9 cellular contexts compared by ENCODE assay signal in the genomic region with DNA sequence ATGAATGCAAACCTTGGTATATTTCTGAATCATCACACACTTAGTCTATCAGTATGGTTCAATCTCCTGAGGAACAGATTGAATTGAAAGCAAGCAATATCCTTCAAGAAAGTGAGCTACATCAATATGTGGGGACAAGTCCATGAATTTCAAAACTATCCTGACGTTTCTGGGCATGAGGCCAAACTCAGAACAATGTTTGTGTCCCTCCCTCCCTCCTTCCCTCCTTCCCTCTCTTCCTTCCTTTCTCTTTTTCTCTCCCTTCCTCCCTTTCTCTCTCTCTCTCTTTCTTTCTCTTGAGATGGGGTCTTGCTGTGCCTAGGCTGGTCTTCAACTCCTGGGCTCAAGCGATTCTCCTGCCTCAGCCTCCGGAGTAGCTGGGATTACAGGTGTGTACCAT. TPM values are rescaled to one million over a fixed set of nuclear protein-coding genes. Genes with fewer than 3 reads are reported as not detected.
DNase-seq lines count a peak whose midpoint lies in the region; ATAC-seq, FAIRE-seq and TF ChIP-seq lines count a peak whose summit lies in the region.
"Had no signal": no experiment of that assay in that cellular context is flagged by ENCODE, and none has a peak within 500 bp of the region (broad histone marks: within the 10 kb centered on the region; RNA-seq: fewer than 3 reads in every experiment).

No MANE protein-coding gene starts in this region.

- intact Hi-C loops in kidney (cut with DNase I), result no loop called here

- DNase-seq in T-helper 2 cell treated with Interferon-gamma antibody and Interleukin-4, amounts not matched to agents 5 μg/mL and 100 μg/mL, for 36 hours (ENCODE audit: low spot score), result no peak
- no peak for DNase-seq in T-helper 2 cell
- peak; percentile 62 for DNase-seq in NCI-H69 (lab: John Stamatoyannopoulos, UW)
- peak; percentile 30 for DNase-seq in cerebellar cortex (ENCODE audit: low spot score)
- DNase-seq in pulmonary artery endothelial cell (ENCODE audit: low read depth, low spot score), result peak; percentile 39
- DNase-seq in kidney, result no peak
- DNase-seq in omental fat pad (ENCODE audit: low spot score), result no peak
- DNase-seq: naive B cell had no signal

- ATAC-seq in omental fat pad (ENCODE audit: low FRiP score), result no peak
- no peak for ATAC-seq in HG02981 (IDR thresholded peaks at IDR 0.05; ENCODE audit: unreplicated experiment)

- FAIRE-seq in kidney (lab: Jason Lieb, UNC), result no peak

- peak overlapping the region; percentile 78 for H3K4me3 Mint-ChIP-seq in T-helper 2 cell treated with Interferon-gamma antibody and Interleukin-4, amounts not matched to agents 5 μg/mL and 100 μg/mL, for 36 hours

- peaks cover 3% of the 10 kb centered on the region for H3K9me3 Mint-ChIP-seq in T-helper 2 cell treated with Interferon-gamma antibody and Interleukin-4, amounts not matched to agents 5 μg/mL and 100 μg/mL, for 36 hours
- H3K9me3 Mint-ChIP-seq: naive B cell had no signal

- H3K27ac Mint-ChIP-seq in T-helper 2 cell treated with Interferon-gamma antibody and Interleukin-4, amounts not matched to agents 5 μg/mL and 100 μg/mL, for 36 hours, result peak overlapping the region; percentile 84

- peaks cover 0 to 2% of the 10 kb centered on the region in 2 donors for H3K36me3 ChIP-seq in kidney (ENCODE audit: control insufficient read depth in 1 of 2, insufficient read depth in 2 of 2, low read length in 2 of 2)

- peaks cover 47% of the 10 kb centered on the region for H3K36me3 Mint-ChIP-seq in T-helper 2 cell treated with Interferon-gamma antibody and Interleukin-4, amounts not matched to agents 5 μg/mL and 100 μg/mL, for 36 hours (ENCODE audit: low read depth)

- H3K4me3 ChIP-seq in kidney (ENCODE audit: low read length in 2 of 2), result no peak overlapping the region

- TF ChIP-seq CTCF in kidney (IDR thresholded peaks at IDR 0.05; ENCODE audit: borderline replicate concordance, extremely low read depth, insufficient read depth), result no peak
- no peak for TF ChIP-seq CTCF in omental fat pad (IDR thresholded peaks at IDR 0.05)

- H3K27me3 Mint-ChIP-seq in T-helper 2 cell treated with Interferon-gamma antibody and Interleukin-4, amounts not matched to agents 5 μg/mL and 100 μg/mL, for 36 hours (ENCODE audit: low read depth), result no peaks in the 10 kb centered on the region
- H3K27me3 Mint-ChIP-seq: naive B cell had no signal

- H3K4me1 Mint-ChIP-seq in T-helper 2 cell treated with Interferon-gamma antibody and Interleukin-4, amounts not matched to agents 5 μg/mL and 100 μg/mL, for 36 hours (ENCODE audit: low read depth), result peaks cover 58% of the 10 kb centered on the region

- no peaks in the 10 kb centered on the region for H3K9me3 ChIP-seq in kidney (ENCODE audit: control insufficient read depth in 1 of 2, low read length in 2 of 2)

- H3K4me1 ChIP-seq in kidney (ENCODE audit: control insufficient read depth in 1 of 2, insufficient read depth in 1 of 2, low read depth in 1 of 2, low read length in 2 of 2), result peaks cover 4 to 11% of the 10 kb centered on the region in 2 donors

- no peak overlapping the region for H3K27ac ChIP-seq in kidney (ENCODE audit: low read depth in 2 of 2, low read length in 2 of 2)

- no peak overlapping the region for H3K9ac ChIP-seq in kidney (ENCODE audit: low read length in 2 of 2)

RNA-seq across cellular contexts. Expression of a gene that starts 27.9 kb away (rescaled TPM):
- total RNA-seq in pulmonary artery endothelial cell (94.3 and 119 TPM in 2 replicates), kidney (109 TPM), omental fat pad (100 to 1,000 TPM in 1 of 4 donors, 10 to 100 TPM in 3; 52.9 to 126 (median 64.1) TPM)
- 26.5 TPM for polyA plus RNA-seq in kidney (ENCODE audit: insufficient read depth, low read depth, low replicate concordance)

Comparison
In these comparisons a context has a peak if more than half of its experiments do, and no peak if none do; other contexts are left out.
1. DNase-seq: peak in NCI-H69 (single experiment), cerebellar cortex (single experiment) and pulmonary artery endothelial cell (single experiment); none in T-helper 2 cell treated with Interferon-gamma antibody and Interleukin-4, amounts not matched to agents 5 μg/mL and 100 μg/mL, for 36 hours (single experiment), T-helper 2 cell (0 of 5), kidney (single experiment) and omental fat pad (single experiment).